Comparison of ENCODE assay signal across 8 cellular contexts in the genomic region with DNA sequence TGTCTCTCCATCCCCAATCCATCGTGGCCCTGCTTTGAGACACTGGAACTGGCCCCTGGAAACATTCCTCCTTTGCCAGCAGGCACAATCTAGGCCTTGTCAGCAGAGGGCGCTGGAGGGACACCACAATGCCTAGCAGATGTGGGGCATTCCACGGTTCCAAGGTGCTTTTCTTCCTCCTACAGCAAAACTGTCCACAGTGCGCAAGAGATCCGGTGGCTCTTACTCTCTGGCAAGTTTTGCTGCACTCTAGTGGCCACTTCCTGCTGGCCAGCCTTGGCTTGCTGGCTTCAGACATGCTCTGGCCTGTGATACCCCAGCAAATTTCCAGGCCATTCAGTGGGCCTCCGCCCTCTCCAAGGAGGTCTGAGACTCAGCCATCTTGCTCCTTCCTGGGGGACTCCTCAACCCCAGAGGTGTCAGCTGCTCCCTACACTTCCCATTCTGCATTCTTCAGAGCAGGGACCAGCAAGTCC. TPM values are rescaled to one million over a fixed set of nuclear protein-coding genes. Genes with fewer than 3 reads are reported as not detected.
DNase-seq lines count a peak whose midpoint lies in the region; ATAC-seq lines count a peak whose summit lies in the region.

No MANE protein-coding gene starts in this region.

- no peak overlapping the region for H3K4me3 ChIP-seq in GM23248

- peaks cover 0 to 1% of the 10 kb centered on the region in 2 donors for H3K27me3 Mint-ChIP-seq in T-cell

- no peaks in the 10 kb centered on the region for H4K20me1 ChIP-seq in GM23248 (ENCODE audit: insufficient read depth)

- ATAC-seq in T-cell (replicated peaks in 1 of 4) (peak; percentile 76 to 94 (median 82)), left cardiac atrium (peak; percentile 87 to 91), GM19023 (IDR thresholded peaks at IDR 0.05; ENCODE audit: unreplicated experiment) (no peak)

- H3K4me2 ChIP-seq in GM23248 (ENCODE audit: unreplicated experiment) = no peak overlapping the region

- CTCF ChIA-PET in T-cell (lab: Charles Lee) = interaction anchor here in 1 of 2 donors (0.5 kb wide), 1 partner anchor 138 kb away, joined by 3 read pairs; no protein-coding TSS in a partner anchor

- H3K4me1 ChIP-seq in GM23248 (ENCODE audit: insufficient read depth) = no peaks in the 10 kb centered on the region

- 15% methylated on average over 6 of the region's 6 CpGs for WGBS in GM23248 (ENCODE audit: low coverage in 1 of 2, low lambda C conversion rate in 2 of 2, missing lambda C conversion rate in 2 of 2), 2 experiments

- no peaks in the 10 kb centered on the region for H3K9me3 Mint-ChIP-seq in T-cell

- no peak overlapping the region for H3K27ac Mint-ChIP-seq in T-cell

- H3K79me2 ChIP-seq in GM23248 (ENCODE audit: insufficient read depth) = no peaks in the 10 kb centered on the region

- no peak overlapping the region for H2AFZ ChIP-seq in GM23248

- no peaks in the 10 kb centered on the region for H3K36me3 Mint-ChIP-seq in T-cell

- H3K4me3 Mint-ChIP-seq in T-cell = no peak overlapping the region

- intact Hi-C loops in left cardiac atrium (cut with DNase I) = loop anchor here (1.0 to 2.0 kb wide), 2 partner anchors 138 to 140 kb away; no protein-coding TSS in a partner anchor

- DNase-seq in AG08396 (ENCODE audit: low spot score) (peak; percentile 95), GM23248 (peak; percentile 97), NCI-H187 treated with DMSO at 0.1 percent for 48 hours (lab: John Stamatoyannopoulos, UW) (peak; percentile 21), T-cell (peak; percentile 57 to 84 (median 78)), amniotic epithelial cell (ENCODE audit: low read depth) (peak; percentile 97), left cardiac atrium (peak; percentile 85), putamen (ENCODE audit: low spot score) (peak; percentile 77)

- no peaks in the 10 kb centered on the region for H3K36me3 ChIP-seq in GM23248 (ENCODE audit: low read depth)

- H3K27ac ChIP-seq in GM23248 = no peak overlapping the region

- no peaks in the 10 kb centered on the region for H3K9me2 ChIP-seq in GM23248 (ENCODE audit: insufficient read depth)

- H3K9me3 ChIP-seq in GM23248 (ENCODE audit: low read depth) = no peaks in the 10 kb centered on the region

- peaks cover 0 to 2% (median 0%) of the 10 kb centered on the region in 3 donors for H3K4me1 Mint-ChIP-seq in T-cell

- no peaks in the 10 kb centered on the region for H3K27me3 ChIP-seq in GM23248 (replicated peaks; ENCODE audit: insufficient read depth)

- H3K9ac ChIP-seq in GM23248 = no peak overlapping the region

- in situ Hi-C loops in GM23248 (cut with MboI) = loop anchor here (10.0 kb wide), 2 partner anchors 140 to 280 kb away; a partner anchor contains a TSS

- POLR2A ChIA-PET in T-cell (lab: Charles Lee) = no interaction called here

- H3F3A ChIP-seq in GM23248 (ENCODE audit: insufficient read depth) = no peaks in the 10 kb centered on the region

RNA-seq across cellular contexts. Expression of a gene that starts 17.1 kb away (rescaled TPM):
- 18.5 and 22.9 TPM in 2 replicates for total RNA-seq in GM23248 (2014; rRNA removed; shearing (Covaris generic))
- 23.2 and 23.4 TPM in 2 replicates for polyA plus RNA-seq in GM23248 (2016; fragmentation: Nextera tagmentation; extraction: Ambion mirVana)
- total RNA-seq in T-cell = 10 to 100 TPM in 4 of 5 donors, 1 to 10 TPM in 1; 9.1 to 26.2 (median 20.2) TPM
- 10 to 100 TPM in 1 of 2 donors, 1 to 10 TPM in 1; 8.0 to 13.8 TPM for total RNA-seq in left cardiac atrium

RNA-seq across cellular contexts. Expression of a gene that starts 34.2 kb away (rescaled TPM):
- 0.13 and 0.22 TPM in 2 replicates for total RNA-seq in GM23248 (2014; rRNA removed; shearing (Covaris generic))
- polyA plus RNA-seq in GM23248 (2016; fragmentation: Nextera tagmentation; extraction: Ambion mirVana) = 0.13 TPM in 1 of 2 replicates, not detected in the other
- total RNA-seq in T-cell (1 to 10 TPM in 1 of 5 donors, under 1 TPM in 3, not detected in 1; 0.13 to 1.1 (median 0.60) TPM), left cardiac atrium (1 to 10 TPM; 3.2 to 3.8 TPM)

RNA-seq across cellular contexts. Expression of a gene that starts 56.3 kb away (rescaled TPM):
- 79.0 and 81.4 TPM in 2 replicates for total RNA-seq in GM23248 (2014; rRNA removed; shearing (Covaris generic))
- 121 and 125 TPM in 2 replicates for polyA plus RNA-seq in GM23248 (2016; fragmentation: Nextera tagmentation; extraction: Ambion mirVana)
- total RNA-seq in T-cell (100 to 1,000 TPM; 163 to 233 (median 181) TPM), left cardiac atrium (10 to 100 TPM; 63.6 to 76.7 TPM)

Comparison
In these comparisons a context has a peak if more than half of its experiments do, and no peak if none do; other contexts are left out.
1. DNase-seq: peak in every context shown above with its lines; median percentile 97 in GM23248; 97 in amniotic epithelial cell; 95 in AG08396; 85 in left cardiac atrium; 78 in T-cell; 77 in putamen; 21 in NCI-H187 treated with DMSO at 0.1 percent for 48 hours.